18 cellular contexts compared by ENCODE assay signal in genomic region chr7:157293413-157293788, GRCh38.
"Had no signal": no experiment of that assay in that cellular context is flagged by ENCODE, and none has a peak within 500 bp of the region (broad histone marks: within the 10 kb centered on the region; RNA-seq: fewer than 3 reads in every experiment).

No MANE protein-coding gene starts in this region.

- H3K4me1 ChIP-seq: left ventricle myocardium inferior, parathyroid adenoma, tibial artery had no signal

- H2AFZ ChIP-seq: parathyroid adenoma had no signal

- H3K9me3 ChIP-seq: left ventricle myocardium inferior, mucosa of descending colon, neutrophil, tibial artery had no signal

- H3K27ac ChIP-seq: left ventricle myocardium inferior, neutrophil, parathyroid adenoma, tibial artery, WERI-Rb-1 had no signal

- H3K4me3 ChIP-seq: left ventricle myocardium inferior, mucosa of descending colon, tibial artery had no signal

- H3K79me2 ChIP-seq: parathyroid adenoma had no signal

- ATAC-seq: activated CD4-positive, alpha-beta T cell treated with anti-CD3 and anti-CD28 coated beads for 36 hours; naive thymus-derived CD4-positive, alpha-beta T cell; stimulated activated memory B cell treated with anti-CD40 and anti-IgM and Interleukin-4, amounts not matched to agents 10 μg/mL and 1 μg/mL and 100 μg/mL, for 72 hours; T-helper 17 cell had no signal

- H3K27me3 ChIP-seq: neutrophil had no signal

- H3K9ac ChIP-seq: parathyroid adenoma had no signal

- H3K36me3 ChIP-seq: left ventricle myocardium inferior, neutrophil, tibial artery, WERI-Rb-1 had no signal

- DNase-seq: activated CD4-positive, alpha-beta memory T cell treated with anti-CD3 and anti-CD28 coated beads, Interleukin-2, amount 10 ng/mL, durations not matched to agents 7 days and 5 days; activated CD4-positive, alpha-beta T cell treated with anti-CD3 and anti-CD28 coated beads for 36 hours; activated CD8-positive, alpha-beta memory T cell treated with anti-CD3 and anti-CD28 coated beads, Interleukin-2, amount 50 U/mL, for 4 hours; activated naive CD4-positive, alpha-beta T cell treated with Interleukin-2 at 50 U/mL for 16 hours; anterior cingulate cortex; foreskin fibroblast; glutamatergic neuron; hypothalamus; left ventricle myocardium inferior; naive thymus-derived CD4-positive, alpha-beta T cell; stimulated activated CD4-positive, alpha-beta T cell treated with anti-CD3 and anti-CD28 coated beads, Interleukin-2, amount 100 ng/mL, for 48 hours; T-helper 17 cell; tibial artery; WERI-Rb-1 had no signal
